Comparison of ENCODE assay signal across 26 cellular contexts in genomic region chr3:21049368-21050062, GRCh38.
"Had no signal": no experiment of that assay in that cellular context is flagged by ENCODE, and none has a peak within 500 bp of the region (broad histone marks: within the 10 kb centered on the region; RNA-seq: fewer than 3 reads in every experiment).

No MANE protein-coding gene starts in this region.

- ATAC-seq: activated CD8-positive, alpha-beta T cell treated with anti-CD3 and anti-CD28 coated beads for 36 hours; activated T-cell treated with anti-CD3 and anti-CD28 coated beads, Interleukin-2, amount 50 U/mL, for 72 hours; activated T-helper 17 cell treated with anti-CD3 and anti-CD28 coated beads, Interleukin-2, amount 50 U/mL, for 72 hours; body of pancreas; Right ventricle myocardium inferior had no signal

- DNase-seq: activated CD4-positive, alpha-beta T cell treated with anti-CD3 and anti-CD28 coated beads, Interleukin-2, amount 10 ng/mL, durations not matched to agents 24 days and 14 days; activated CD4-positive, alpha-beta T cell treated with anti-CD3 and anti-CD28 coated beads, Interleukin-2, amount 50 U/mL, for 4 hours; activated CD8-positive, alpha-beta T cell treated with anti-CD3 and anti-CD28 coated beads for 36 hours; activated gamma-delta T cell; activated naive CD4-positive, alpha-beta T cell treated with Interleukin-2 at 50 U/mL for 16 hours; activated T-cell treated with anti-CD3 and anti-CD28 coated beads, Interleukin-2, amount 50 U/mL, for 1 hour; activated T-cell treated with anti-CD3 and anti-CD28 coated beads, Interleukin-2, amount 50 U/mL, for 72 hours; adrenal gland; body of pancreas; Kasumi-1; MG63; NCI-H1048; NCI-H1105 treated with DMSO at 0.1 percent for 48 hours; NCI-H1436; NCI-H1694; NCI-H1930; NCI-H2081 treated with DMSO at 0.1 percent for 48 hours; NCI-H345; NCI-H524 treated with DMSO at 0.1 percent for 48 hours; NCI-H82; Peyer's patch; SIG-M5 had no signal

- FAIRE-seq: astrocyte, TTC549 had no signal
